12 cellular contexts compared by ENCODE assay signal in the genomic region with DNA sequence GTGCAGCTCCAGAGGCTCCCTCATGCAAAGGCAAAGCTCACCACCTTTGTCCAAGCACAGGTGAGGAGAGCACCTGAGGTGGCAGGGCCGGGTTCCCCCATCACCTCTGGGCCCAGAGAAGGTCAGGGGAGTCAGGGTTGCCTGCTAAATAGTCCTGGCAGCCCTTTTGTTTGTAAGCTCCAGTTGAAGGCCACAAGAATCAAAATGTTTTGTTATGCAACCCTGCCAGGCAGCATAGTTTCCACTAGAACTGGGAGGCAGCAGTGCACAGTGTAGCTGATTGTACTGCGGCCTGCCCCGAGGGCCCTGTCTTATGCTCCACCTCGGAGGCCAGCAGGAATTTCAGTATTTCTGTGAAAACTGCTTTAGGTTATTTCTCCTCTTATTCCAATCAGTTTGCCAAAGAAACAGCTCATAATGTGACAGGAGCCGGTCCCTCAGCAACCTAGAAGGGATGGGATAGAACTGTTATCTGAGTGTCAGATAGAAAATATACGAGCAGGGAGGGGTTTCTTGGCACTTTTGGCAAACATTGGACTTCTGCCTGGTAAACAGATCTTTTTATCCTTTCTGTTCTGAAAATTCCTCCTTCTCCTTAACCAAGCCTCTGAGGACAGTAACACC.
DNase-seq lines count a peak whose midpoint lies in the region; ATAC-seq and TF ChIP-seq lines count a peak whose summit lies in the region.
"Had no signal": no experiment of that assay in that cellular context is flagged by ENCODE, and none has a peak within 500 bp of the region (broad histone marks: within the 10 kb centered on the region; RNA-seq: fewer than 3 reads in every experiment).

No MANE protein-coding gene starts in this region.

- no peak overlapping the region for H3K27ac Mint-ChIP-seq in neural crest cell (ENCODE audit: unreplicated experiment)
- H3K27ac Mint-ChIP-seq: memory B cell had no signal

- TF ChIP-seq CTCF in SK-N-SH (IDR thresholded peaks at IDR 0.05), result no peak
- TF ChIP-seq CTCF in fibroblast of villous mesenchyme (IDR thresholded peaks at IDR 0.05; ENCODE audit: insufficient read depth, low read depth, low read length), result peak; percentile 24
- TF ChIP-seq CTCF in neural crest cell (conservative IDR thresholded peaks at IDR 0.05), result no peak

- H3K27me3 Mint-ChIP-seq in neural crest cell (ENCODE audit: low read depth), result no peaks in the 10 kb centered on the region
- H3K27me3 Mint-ChIP-seq: memory B cell had no signal

- no peak for TF ChIP-seq EP300 in SK-N-SH (IDR thresholded peaks at IDR 0.05; ENCODE audit: borderline replicate concordance in 1 of 2, low read depth in 1 of 2, low read length in 1 of 2)

- POLR2A ChIA-PET in SK-N-SH (lab: Yijun Ruan, JAX), result no interaction called here

- H3K27ac ChIP-seq in SK-N-SH (ENCODE audit: low read depth in 2 of 2, low read length in 1 of 2), result no peak overlapping the region
- H3K27ac ChIP-seq in aorta (ENCODE audit: low read depth in 1 of 2, low read length in 2 of 2), result peak overlapping the region in 1 of 2 donors; percentile 60
- H3K27ac ChIP-seq: 22Rv1 had no signal

- H3K9me2 ChIP-seq in SK-N-SH, result no peaks in the 10 kb centered on the region

- H3K9ac ChIP-seq in SK-N-SH, result no peak overlapping the region

- H3K79me2 ChIP-seq in SK-N-SH (ENCODE audit: insufficient read depth), result no peaks in the 10 kb centered on the region

- peaks cover under 1% of the 10 kb centered on the region for H3K9me3 Mint-ChIP-seq in neural crest cell
- H3K9me3 Mint-ChIP-seq: memory B cell had no signal

- TF ChIP-seq RAD21 in SK-N-SH (IDR thresholded peaks at IDR 0.05; ENCODE audit: low read length), result no peak

- DNase-seq in SK-N-SH (no peak), fibroblast of villous mesenchyme (ENCODE audit: low read depth) (peak; percentile 78), neural crest cell (ENCODE audit: low read depth, low spot score) (peak; percentile 25), aorta (peak in 1 of 2 donors; percentile 65), NCI-H748 (lab: John Stamatoyannopoulos, UW; ENCODE audit: unreplicated experiment) (no peak)
- DNase-seq in activated CD4-positive, CD25-positive, alpha-beta regulatory T cell (lab: John Stamatoyannopoulos, UW), result no peak
- DNase-seq: DMS53, T-helper 1 cell had no signal

- no peak overlapping the region for H3K4me2 ChIP-seq in SK-N-SH

- H3K27me3 ChIP-seq in SK-N-SH (ENCODE audit: insufficient read depth) (no peaks in the 10 kb centered on the region), aorta (ENCODE audit: control insufficient read depth in 1 of 2, insufficient read depth in 2 of 2, low read length in 1 of 2) (no peaks in the 10 kb centered on the region)

- H3K9me3 ChIP-seq in SK-N-SH, result no peaks in the 10 kb centered on the region
- no peaks in the 10 kb centered on the region for H3K9me3 ChIP-seq in aorta (ENCODE audit: control insufficient read depth, low read length)

- no peaks in the 10 kb centered on the region for H3K36me3 Mint-ChIP-seq in neural crest cell (ENCODE audit: low read depth)
- H3K36me3 Mint-ChIP-seq: memory B cell had no signal

- H3K4me1 ChIP-seq in SK-N-SH (ENCODE audit: control insufficient read depth in 1 of 2, insufficient read depth in 2 of 2, low read depth in 1 of 2, low read length in 1 of 2), result peaks cover 0 to 7% of the 10 kb centered on the region in 2 experiments; a peak in 1 of 4 replicates
- peaks cover 0 to 2% of the 10 kb centered on the region in 2 donors for H3K4me1 ChIP-seq in aorta (ENCODE audit: control insufficient read depth in 1 of 2, insufficient read depth in 2 of 2, low read length in 2 of 2)

- H3K4me3 ChIP-seq in SK-N-SH (ENCODE audit: low read depth in 2 of 2, low read length in 1 of 2) (no peak overlapping the region), fibroblast of villous mesenchyme (ENCODE audit: low read depth, low read length) (no peak overlapping the region), aorta (ENCODE audit: low read length in 2 of 2) (no peak overlapping the region)

- no peaks in the 10 kb centered on the region for H4K20me1 ChIP-seq in SK-N-SH (ENCODE audit: insufficient read depth)

- no peak overlapping the region for H3K4me3 Mint-ChIP-seq in neural crest cell
- H3K4me3 Mint-ChIP-seq: memory B cell had no signal

- H2AFZ ChIP-seq in SK-N-SH (ENCODE audit: low read depth), result no peak overlapping the region

- H3K4me1 Mint-ChIP-seq in neural crest cell, result peaks cover 20% of the 10 kb centered on the region
- H3K4me1 Mint-ChIP-seq: memory B cell had no signal

- peak; percentile 40; the same call in 1 of the 3 replicates for ATAC-seq in SK-N-SH treated with all-trans-retinoic acid at 6 μM for 48 hours
- ATAC-seq in aorta (ENCODE audit: low FRiP score), result peak; percentile 91
- ATAC-seq in GM19023 (IDR thresholded peaks at IDR 0.05; ENCODE audit: unreplicated experiment), result no peak

- H3K36me3 ChIP-seq in SK-N-SH (replicated peaks in 1 of 2; ENCODE audit: control insufficient read depth in 1 of 2, insufficient read depth in 2 of 2, low read length in 1 of 2) (no peaks in the 10 kb centered on the region), aorta (ENCODE audit: control insufficient read depth in 1 of 2, insufficient read depth in 2 of 2, low read length in 1 of 2) (no peaks in the 10 kb centered on the region)

- intact Hi-C loops in aorta (cut with DNase I), result no loop called here

- CTCF ChIA-PET in SK-N-SH (lab: Yijun Ruan, JAX), result interaction anchor here (1.1 to 2.4 kb wide), 3 partner anchors 8 to 16 kb away, joined by 4 to 6 read pairs (median 5); no protein-coding TSS in a partner anchor

- WGBS in SK-N-SH (ENCODE audit: low lambda C conversion rate), result 94% methylated on average over 6 of the region's 6 CpGs
- 47 to 52% methylated on average over 6 of the region's 6 CpGs for WGBS in aorta, 2 donors

- no peaks in the 10 kb centered on the region for H3F3A ChIP-seq in SK-N-SH (replicated peaks; ENCODE audit: insufficient read depth)

TF ChIP-seq in SK-N-SH treated with all-trans-retinoic acid at 6 μM for 48 hours, 23 proteins besides CTCF, POLR2A, EP300 and RAD21 (continues in another document):
- TF ChIP-seq, protein P1, sequence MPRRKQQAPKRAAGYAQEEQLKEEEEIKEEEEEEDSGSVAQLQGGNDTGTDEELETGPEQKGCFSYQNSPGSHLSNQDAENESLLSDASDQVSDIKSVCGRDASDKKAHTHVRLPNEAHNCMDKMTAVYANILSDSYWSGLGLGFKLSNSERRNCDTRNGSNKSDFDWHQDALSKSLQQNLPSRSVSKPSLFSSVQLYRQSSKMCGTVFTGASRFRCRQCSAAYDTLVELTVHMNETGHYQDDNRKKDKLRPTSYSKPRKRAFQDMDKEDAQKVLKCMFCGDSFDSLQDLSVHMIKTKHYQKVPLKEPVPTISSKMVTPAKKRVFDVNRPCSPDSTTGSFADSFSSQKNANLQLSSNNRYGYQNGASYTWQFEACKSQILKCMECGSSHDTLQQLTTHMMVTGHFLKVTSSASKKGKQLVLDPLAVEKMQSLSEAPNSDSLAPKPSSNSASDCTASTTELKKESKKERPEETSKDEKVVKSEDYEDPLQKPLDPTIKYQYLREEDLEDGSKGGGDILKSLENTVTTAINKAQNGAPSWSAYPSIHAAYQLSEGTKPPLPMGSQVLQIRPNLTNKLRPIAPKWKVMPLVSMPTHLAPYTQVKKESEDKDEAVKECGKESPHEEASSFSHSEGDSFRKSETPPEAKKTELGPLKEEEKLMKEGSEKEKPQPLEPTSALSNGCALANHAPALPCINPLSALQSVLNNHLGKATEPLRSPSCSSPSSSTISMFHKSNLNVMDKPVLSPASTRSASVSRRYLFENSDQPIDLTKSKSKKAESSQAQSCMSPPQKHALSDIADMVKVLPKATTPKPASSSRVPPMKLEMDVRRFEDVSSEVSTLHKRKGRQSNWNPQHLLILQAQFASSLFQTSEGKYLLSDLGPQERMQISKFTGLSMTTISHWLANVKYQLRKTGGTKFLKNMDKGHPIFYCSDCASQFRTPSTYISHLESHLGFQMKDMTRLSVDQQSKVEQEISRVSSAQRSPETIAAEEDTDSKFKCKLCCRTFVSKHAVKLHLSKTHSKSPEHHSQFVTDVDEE (CRISPR knock-in tag; IDR thresholded peaks at IDR 0.05), result no peak
- no peak for TF ChIP-seq ZC3H10 (CRISPR knock-in tag; IDR thresholded peaks at IDR 0.05)

TF ChIP-seq in SK-N-SH, 30 proteins besides CTCF, POLR2A, EP300 and RAD21 (continues in another document):
- TF ChIP-seq, protein P2, sequence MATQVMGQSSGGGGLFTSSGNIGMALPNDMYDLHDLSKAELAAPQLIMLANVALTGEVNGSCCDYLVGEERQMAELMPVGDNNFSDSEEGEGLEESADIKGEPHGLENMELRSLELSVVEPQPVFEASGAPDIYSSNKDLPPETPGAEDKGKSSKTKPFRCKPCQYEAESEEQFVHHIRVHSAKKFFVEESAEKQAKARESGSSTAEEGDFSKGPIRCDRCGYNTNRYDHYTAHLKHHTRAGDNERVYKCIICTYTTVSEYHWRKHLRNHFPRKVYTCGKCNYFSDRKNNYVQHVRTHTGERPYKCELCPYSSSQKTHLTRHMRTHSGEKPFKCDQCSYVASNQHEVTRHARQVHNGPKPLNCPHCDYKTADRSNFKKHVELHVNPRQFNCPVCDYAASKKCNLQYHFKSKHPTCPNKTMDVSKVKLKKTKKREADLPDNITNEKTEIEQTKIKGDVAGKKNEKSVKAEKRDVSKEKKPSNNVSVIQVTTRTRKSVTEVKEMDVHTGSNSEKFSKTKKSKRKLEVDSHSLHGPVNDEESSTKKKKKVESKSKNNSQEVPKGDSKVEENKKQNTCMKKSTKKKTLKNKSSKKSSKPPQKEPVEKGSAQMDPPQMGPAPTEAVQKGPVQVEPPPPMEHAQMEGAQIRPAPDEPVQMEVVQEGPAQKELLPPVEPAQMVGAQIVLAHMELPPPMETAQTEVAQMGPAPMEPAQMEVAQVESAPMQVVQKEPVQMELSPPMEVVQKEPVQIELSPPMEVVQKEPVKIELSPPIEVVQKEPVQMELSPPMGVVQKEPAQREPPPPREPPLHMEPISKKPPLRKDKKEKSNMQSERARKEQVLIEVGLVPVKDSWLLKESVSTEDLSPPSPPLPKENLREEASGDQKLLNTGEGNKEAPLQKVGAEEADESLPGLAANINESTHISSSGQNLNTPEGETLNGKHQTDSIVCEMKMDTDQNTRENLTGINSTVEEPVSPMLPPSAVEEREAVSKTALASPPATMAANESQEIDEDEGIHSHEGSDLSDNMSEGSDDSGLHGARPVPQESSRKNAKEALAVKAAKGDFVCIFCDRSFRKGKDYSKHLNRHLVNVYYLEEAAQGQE (IDR thresholded peaks at IDR 0.05; ENCODE audit: low read depth, low read length), result no peak
- TF ChIP-seq FOXM1 (IDR thresholded peaks at IDR 0.05; ENCODE audit: low read depth), result no peak
- no peak for TF ChIP-seq FOSL2 (IDR thresholded peaks at IDR 0.05; ENCODE audit: borderline replicate concordance, low read depth)
- no peak for TF ChIP-seq SIN3A (IDR thresholded peaks at IDR 0.05; ENCODE audit: borderline replicate concordance, low read depth, low read length)

Comparison
In these comparisons a context has a peak if more than half of its experiments do, and no peak if none do; other contexts are left out.
1. DNase-seq: peak in fibroblast of villous mesenchyme (single experiment) and neural crest cell (single experiment); none in SK-N-SH (single experiment), activated CD4-positive, CD25-positive, alpha-beta regulatory T cell (0 of 4) and NCI-H748 (single experiment).